ENCODE assay signal across 15 cellular contexts in the genomic region with DNA sequence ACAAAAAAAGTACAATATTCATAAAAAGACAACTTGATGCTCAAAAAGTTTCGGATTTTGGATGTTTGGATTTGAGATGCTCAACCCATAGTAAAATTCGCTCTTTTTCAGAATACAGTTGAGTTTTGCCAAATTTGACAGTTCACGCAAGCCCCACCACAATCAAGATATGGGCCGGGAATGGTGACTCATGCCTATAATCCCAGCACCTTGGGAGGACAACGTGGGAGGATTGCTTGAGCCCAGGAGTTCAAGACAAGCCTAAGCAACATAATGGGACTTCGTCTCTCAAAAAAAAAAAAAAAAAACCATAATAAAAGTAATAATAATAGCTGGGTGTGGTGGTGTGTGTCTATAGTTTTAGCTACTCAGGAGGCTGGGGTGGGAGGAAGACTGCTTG.
"Had no signal": no experiment of that assay in that cellular context is flagged by ENCODE, and none has a peak within 500 bp of the region (broad histone marks: within the 10 kb centered on the region; RNA-seq: fewer than 3 reads in every experiment).

No MANE protein-coding gene starts in this region.

- H3K27me3 Mint-ChIP-seq: activated B cell treated with CpG ODN at 0.5 μM for 24 hours; activated CD4-positive, alpha-beta T cell treated with anti-CD3 and anti-CD28 coated beads, Interleukin-2, amount 10 ng/mL, durations not matched to agents 24 days and 14 days had no signal

- H3K4me3 ChIP-seq: esophagus muscularis mucosa, left lung, psoas muscle, right lobe of liver, tibial artery, uterus had no signal

- FAIRE-seq: islet of Langerhans had no signal

- H3K27ac Mint-ChIP-seq: activated B cell treated with CpG ODN at 0.5 μM for 24 hours; activated CD4-positive, alpha-beta T cell treated with anti-CD3 and anti-CD28 coated beads, Interleukin-2, amount 10 ng/mL, durations not matched to agents 24 days and 14 days; activated naive CD4-positive, alpha-beta T cell treated with anti-CD3 and anti-CD28 coated beads for 36 hours; activated T-helper 1 cell treated with anti-CD3 and anti-CD28 coated beads, Interleukin-12 subunit alpha, Interleukin-12 subunit beta, Interleukin-2, Interleukin-4 antibody, amounts not matched to agents 30 ng/mL and 10 ng/mL and 1 ng/mL, durations not matched to agents 14 hours and 24 hours and 36 hours; nephron; stimulated activated effector memory CD8-positive, alpha-beta T cell treated with anti-CD3 and anti-CD28 coated beads, Interleukin-12 subunit alpha, Interleukin-12 subunit beta, amount 100 ng/mL, for 72 hours had no signal

- DNase-seq: activated B cell treated with CpG ODN at 0.5 μM for 24 hours; activated CD4-positive, alpha-beta T cell treated with anti-CD3 and anti-CD28 coated beads, Interleukin-2, amount 10 ng/mL, durations not matched to agents 24 days and 14 days; activated naive CD4-positive, alpha-beta T cell treated with anti-CD3 and anti-CD28 coated beads for 36 hours; foreskin keratinocyte; head of caudate nucleus; left lung; psoas muscle; right lobe of liver; tibial artery; uterus had no signal

- H3K36me3 ChIP-seq: right lobe of liver, tibial artery, uterus had no signal

- H3K27ac ChIP-seq: esophagus muscularis mucosa, foreskin keratinocyte, left lung, psoas muscle, right lobe of liver, tibial artery, uterus had no signal

- H3K27me3 ChIP-seq: esophagus muscularis mucosa, foreskin keratinocyte, left lung, right lobe of liver, tibial artery, uterus had no signal

- H3K9me3 ChIP-seq: esophagus muscularis mucosa, left lung, psoas muscle, right lobe of liver, tibial artery, uterus had no signal

- H3K4me3 Mint-ChIP-seq: activated B cell treated with CpG ODN at 0.5 μM for 24 hours; activated CD4-positive, alpha-beta T cell treated with anti-CD3 and anti-CD28 coated beads, Interleukin-2, amount 10 ng/mL, durations not matched to agents 24 days and 14 days; activated naive CD4-positive, alpha-beta T cell treated with anti-CD3 and anti-CD28 coated beads for 36 hours; activated T-helper 1 cell treated with anti-CD3 and anti-CD28 coated beads, Interleukin-12 subunit alpha, Interleukin-12 subunit beta, Interleukin-2, Interleukin-4 antibody, amounts not matched to agents 30 ng/mL and 10 ng/mL and 1 ng/mL, durations not matched to agents 14 hours and 24 hours and 36 hours; nephron; stimulated activated effector memory CD8-positive, alpha-beta T cell treated with anti-CD3 and anti-CD28 coated beads, Interleukin-12 subunit alpha, Interleukin-12 subunit beta, amount 100 ng/mL, for 72 hours had no signal

- ATAC-seq: foreskin keratinocyte; left lung; psoas muscle; right lobe of liver; stimulated activated effector memory CD8-positive, alpha-beta T cell treated with anti-CD3 and anti-CD28 coated beads, Interleukin-12 subunit alpha, Interleukin-12 subunit beta, amount 100 ng/mL, for 72 hours had no signal

- H3K9me3 Mint-ChIP-seq: activated B cell treated with CpG ODN at 0.5 μM for 24 hours; activated CD4-positive, alpha-beta T cell treated with anti-CD3 and anti-CD28 coated beads, Interleukin-2, amount 10 ng/mL, durations not matched to agents 24 days and 14 days; activated naive CD4-positive, alpha-beta T cell treated with anti-CD3 and anti-CD28 coated beads for 36 hours; activated T-helper 1 cell treated with anti-CD3 and anti-CD28 coated beads, Interleukin-12 subunit alpha, Interleukin-12 subunit beta, Interleukin-2, Interleukin-4 antibody, amounts not matched to agents 30 ng/mL and 10 ng/mL and 1 ng/mL, durations not matched to agents 14 hours and 24 hours and 36 hours; nephron; stimulated activated effector memory CD8-positive, alpha-beta T cell treated with anti-CD3 and anti-CD28 coated beads, Interleukin-12 subunit alpha, Interleukin-12 subunit beta, amount 100 ng/mL, for 72 hours had no signal
